ENCODE assay signal across 1 cellular context in the genomic region with DNA sequence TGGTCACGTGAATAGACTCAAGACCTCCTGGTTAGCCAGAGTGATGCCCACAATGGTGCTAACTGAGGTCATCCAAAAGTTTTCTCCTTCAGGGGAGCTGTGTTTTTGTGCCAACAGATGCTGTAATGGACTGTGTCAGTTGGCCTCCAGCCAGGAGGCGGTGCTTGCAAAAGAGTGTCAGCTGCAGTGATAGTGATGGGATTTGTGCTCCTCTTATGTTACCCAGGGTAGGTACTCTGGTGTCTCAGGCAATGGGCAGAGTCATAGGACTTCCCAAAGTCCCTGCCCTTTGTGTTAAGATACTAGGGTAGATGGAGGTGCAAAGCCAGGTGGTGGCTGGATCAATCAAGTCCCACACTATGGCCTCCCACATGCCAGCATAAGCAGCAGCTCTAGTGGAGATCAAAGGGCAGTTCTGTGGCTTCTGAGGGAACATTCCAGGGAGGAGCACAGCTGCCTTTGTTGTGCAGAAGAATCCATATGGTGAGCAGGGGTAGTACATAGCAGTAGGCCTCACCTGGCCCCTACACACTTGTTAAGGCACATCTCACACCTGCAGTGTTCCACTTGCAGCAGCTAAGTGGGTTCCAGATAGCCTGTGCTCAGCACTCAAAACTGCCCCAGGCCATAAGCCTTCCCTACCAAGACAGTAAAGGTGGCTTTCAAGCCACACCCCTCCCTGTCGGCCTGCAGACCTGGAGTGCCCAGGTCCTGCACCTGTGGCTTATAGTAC.
TF ChIP-seq lines count a peak whose summit lies in the region.

No MANE protein-coding gene starts in this region.

TF ChIP-seq in HepG2, 621 proteins besides CTCF, POLR2A, EP300 and RAD21 (continued from another document and continues in another):
- TF ChIP-seq, protein P1, sequence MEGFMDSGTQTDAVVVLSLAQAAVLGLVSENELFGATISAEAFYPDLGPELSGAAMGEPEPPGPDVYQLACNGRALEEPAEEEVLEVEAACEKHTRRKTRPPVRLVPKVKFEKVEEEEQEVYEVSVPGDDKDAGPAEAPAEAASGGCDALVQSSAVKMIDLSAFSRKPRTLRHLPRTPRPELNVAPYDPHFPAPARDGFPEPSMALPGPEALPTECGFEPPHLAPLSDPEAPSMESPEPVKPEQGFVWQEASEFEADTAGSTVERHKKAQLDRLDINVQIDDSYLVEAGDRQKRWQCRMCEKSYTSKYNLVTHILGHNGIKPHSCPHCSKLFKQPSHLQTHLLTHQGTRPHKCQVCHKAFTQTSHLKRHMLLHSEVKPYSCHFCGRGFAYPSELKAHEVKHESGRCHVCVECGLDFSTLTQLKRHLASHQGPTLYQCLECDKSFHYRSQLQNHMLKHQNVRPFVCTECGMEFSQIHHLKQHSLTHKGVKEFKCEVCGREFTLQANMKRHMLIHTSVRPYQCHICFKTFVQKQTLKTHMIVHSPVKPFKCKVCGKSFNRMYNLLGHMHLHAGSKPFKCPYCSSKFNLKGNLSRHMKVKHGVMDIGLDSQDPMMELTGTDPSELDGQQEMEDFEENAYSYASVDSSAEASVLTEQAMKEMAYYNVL (CRISPR knock-in tag; IDR thresholded peaks at IDR 0.05; ENCODE audit: borderline replicate concordance): peak; percentile 34; the same call in 1 of the 2 replicates
- TF ChIP-seq KDM6A (CRISPR knock-in tag; IDR thresholded peaks at IDR 0.05; ENCODE audit: low read depth): peak; percentile 86
- TF ChIP-seq SOX13 (IDR thresholded peaks at IDR 0.05): peak; percentile 73; the same call in 1 of the 2 replicates
- TF ChIP-seq SOX13 (CRISPR knock-in tag; conservative IDR thresholded peaks at IDR 0.05 in 1 of 2, IDR thresholded peaks at IDR 0.05 in 1 of 2): peak in 1 of 2 experiments; percentile 89; a peak in 2 of 4 replicates
- TF ChIP-seq HDAC2 (CRISPR knock-in tag; IDR thresholded peaks at IDR 0.05): peak; percentile 57; the same call in 1 of the 2 replicates
- TF ChIP-seq, protein P2, sequence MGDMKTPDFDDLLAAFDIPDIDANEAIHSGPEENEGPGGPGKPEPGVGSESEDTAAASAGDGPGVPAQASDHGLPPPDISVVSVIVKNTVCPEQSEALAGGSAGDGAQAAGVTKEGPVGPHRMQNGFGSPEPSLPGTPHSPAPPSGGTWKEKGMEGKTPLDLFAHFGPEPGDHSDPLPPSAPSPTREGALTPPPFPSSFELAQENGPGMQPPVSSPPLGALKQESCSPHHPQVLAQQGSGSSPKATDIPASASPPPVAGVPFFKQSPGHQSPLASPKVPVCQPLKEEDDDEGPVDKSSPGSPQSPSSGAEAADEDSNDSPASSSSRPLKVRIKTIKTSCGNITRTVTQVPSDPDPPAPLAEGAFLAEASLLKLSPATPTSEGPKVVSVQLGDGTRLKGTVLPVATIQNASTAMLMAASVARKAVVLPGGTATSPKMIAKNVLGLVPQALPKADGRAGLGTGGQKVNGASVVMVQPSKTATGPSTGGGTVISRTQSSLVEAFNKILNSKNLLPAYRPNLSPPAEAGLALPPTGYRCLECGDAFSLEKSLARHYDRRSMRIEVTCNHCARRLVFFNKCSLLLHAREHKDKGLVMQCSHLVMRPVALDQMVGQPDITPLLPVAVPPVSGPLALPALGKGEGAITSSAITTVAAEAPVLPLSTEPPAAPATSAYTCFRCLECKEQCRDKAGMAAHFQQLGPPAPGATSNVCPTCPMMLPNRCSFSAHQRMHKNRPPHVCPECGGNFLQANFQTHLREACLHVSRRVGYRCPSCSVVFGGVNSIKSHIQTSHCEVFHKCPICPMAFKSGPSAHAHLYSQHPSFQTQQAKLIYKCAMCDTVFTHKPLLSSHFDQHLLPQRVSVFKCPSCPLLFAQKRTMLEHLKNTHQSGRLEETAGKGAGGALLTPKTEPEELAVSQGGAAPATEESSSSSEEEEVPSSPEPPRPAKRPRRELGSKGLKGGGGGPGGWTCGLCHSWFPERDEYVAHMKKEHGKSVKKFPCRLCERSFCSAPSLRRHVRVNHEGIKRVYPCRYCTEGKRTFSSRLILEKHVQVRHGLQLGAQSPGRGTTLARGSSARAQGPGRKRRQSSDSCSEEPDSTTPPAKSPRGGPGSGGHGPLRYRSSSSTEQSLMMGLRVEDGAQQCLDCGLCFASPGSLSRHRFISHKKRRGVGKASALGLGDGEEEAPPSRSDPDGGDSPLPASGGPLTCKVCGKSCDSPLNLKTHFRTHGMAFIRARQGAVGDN (CRISPR knock-in tag; IDR thresholded peaks at IDR 0.05): peak; percentile 72
- TF ChIP-seq POGZ (CRISPR knock-in tag; IDR thresholded peaks at IDR 0.05): peak; percentile 82
- TF ChIP-seq, protein P3, sequence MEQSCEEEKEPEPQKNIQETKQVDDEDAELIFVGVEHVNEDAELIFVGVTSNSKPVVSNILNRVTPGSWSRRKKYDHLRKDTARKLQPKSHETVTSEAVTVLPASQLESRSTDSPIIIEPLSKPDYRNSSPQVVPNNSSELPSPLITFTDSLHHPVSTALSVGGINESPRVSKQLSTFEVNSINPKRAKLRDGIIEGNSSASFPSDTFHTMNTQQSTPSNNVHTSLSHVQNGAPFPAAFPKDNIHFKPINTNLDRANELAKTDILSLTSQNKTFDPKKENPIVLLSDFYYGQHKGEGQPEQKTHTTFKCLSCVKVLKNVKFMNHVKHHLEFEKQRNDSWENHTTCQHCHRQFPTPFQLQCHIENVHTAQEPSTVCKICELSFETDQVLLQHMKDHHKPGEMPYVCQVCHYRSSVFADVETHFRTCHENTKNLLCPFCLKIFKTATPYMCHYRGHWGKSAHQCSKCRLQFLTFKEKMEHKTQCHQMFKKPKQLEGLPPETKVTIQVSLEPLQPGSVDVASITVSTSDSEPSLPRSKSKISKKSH (CRISPR knock-in tag; IDR thresholded peaks at IDR 0.05; ENCODE audit: borderline replicate concordance): 0 out of 2 replicates have a peak, but pooled peaks have one; percentile 45
- TF ChIP-seq CBX5 (CRISPR knock-in tag; IDR thresholded peaks at IDR 0.05; ENCODE audit: borderline replicate concordance): peak; percentile 51; the same call in 1 of the 2 replicates
- peak; percentile 32; the same call in 1 of the 2 replicates for TF ChIP-seq ELF3 (CRISPR knock-in tag; IDR thresholded peaks at IDR 0.05)
- TF ChIP-seq, protein P4, sequence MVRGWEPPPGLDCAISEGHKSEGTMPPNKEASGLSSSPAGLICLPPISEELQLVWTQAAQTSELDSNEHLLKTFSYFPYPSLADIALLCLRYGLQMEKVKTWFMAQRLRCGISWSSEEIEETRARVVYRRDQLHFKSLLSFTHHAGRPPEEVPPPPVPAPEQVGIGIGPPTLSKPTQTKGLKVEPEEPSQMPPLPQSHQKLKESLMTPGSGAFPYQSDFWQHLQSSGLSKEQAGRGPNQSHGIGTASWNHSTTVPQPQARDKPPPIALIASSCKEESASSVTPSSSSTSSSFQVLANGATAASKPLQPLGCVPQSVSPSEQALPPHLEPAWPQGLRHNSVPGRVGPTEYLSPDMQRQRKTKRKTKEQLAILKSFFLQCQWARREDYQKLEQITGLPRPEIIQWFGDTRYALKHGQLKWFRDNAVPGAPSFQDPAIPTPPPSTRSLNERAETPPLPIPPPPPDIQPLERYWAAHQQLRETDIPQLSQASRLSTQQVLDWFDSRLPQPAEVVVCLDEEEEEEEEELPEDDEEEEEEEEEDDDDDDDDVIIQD (CRISPR knock-in tag; IDR thresholded peaks at IDR 0.05; ENCODE audit: low read depth): 0 out of 2 replicates have a peak, but pooled peaks have one; percentile 43
- TF ChIP-seq ZNF7 (CRISPR knock-in tag; IDR thresholded peaks at IDR 0.05): no peak
- peak; percentile 68; the same call in 1 of the 2 replicates for TF ChIP-seq SAP130 (CRISPR knock-in tag; IDR thresholded peaks at IDR 0.05; ENCODE audit: low read depth)
- TF ChIP-seq, protein P5, sequence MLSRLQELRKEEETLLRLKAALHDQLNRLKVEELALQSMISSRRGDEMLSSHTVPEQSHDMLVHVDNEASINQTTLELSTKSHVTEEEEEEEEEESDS (CRISPR knock-in tag; IDR thresholded peaks at IDR 0.05; ENCODE audit: borderline replicate concordance): 0 out of 2 replicates have a peak, but pooled peaks have one; percentile 35
- TF ChIP-seq ZNF335 (CRISPR knock-in tag; IDR thresholded peaks at IDR 0.05): no peak
- TF ChIP-seq ZNF230 (CRISPR knock-in tag; IDR thresholded peaks at IDR 0.05): no peak
- TF ChIP-seq, protein P6, sequence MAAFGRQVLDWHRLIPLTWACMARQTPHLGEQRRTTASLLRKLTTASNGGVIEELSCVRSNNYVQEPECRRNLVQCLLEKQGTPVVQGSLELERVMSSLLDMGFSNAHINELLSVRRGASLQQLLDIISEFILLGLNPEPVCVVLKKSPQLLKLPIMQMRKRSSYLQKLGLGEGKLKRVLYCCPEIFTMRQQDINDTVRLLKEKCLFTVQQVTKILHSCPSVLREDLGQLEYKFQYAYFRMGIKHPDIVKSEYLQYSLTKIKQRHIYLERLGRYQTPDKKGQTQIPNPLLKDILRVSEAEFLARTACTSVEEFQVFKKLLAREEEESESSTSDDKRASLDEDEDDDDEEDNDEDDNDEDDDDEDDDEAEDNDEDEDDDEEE (CRISPR knock-in tag; IDR thresholded peaks at IDR 0.05): peak; percentile 68; the same call in 1 of the 2 replicates
- no peak for TF ChIP-seq SMAD3 (CRISPR knock-in tag; IDR thresholded peaks at IDR 0.05)
- TF ChIP-seq SMC3 (IDR thresholded peaks at IDR 0.05; ENCODE audit: low read length): 0 out of 2 replicates have a peak, but pooled peaks have one; percentile 10
- TF ChIP-seq, protein P7, sequence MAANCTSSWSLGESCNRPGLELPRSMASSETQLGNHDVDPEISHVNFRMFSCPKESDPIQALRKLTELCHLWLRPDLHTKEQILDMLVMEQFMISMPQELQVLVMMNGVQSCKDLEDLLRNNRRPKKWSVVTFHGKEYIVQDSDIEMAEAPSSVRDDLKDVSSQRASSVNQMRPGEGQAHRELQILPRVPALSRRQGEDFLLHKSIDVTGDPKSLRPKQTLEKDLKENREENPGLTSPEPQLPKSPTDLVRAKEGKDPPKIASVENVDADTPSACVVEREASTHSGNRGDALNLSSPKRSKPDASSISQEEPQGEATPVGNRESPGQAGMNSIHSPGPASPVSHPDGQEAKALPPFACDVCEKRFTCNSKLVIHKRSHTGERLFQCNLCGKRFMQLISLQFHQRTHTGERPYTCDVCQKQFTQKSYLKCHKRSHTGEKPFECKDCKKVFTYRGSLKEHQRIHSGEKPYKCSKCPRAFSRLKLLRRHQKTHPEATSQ (CRISPR knock-in tag; IDR thresholded peaks at IDR 0.05; ENCODE audit: borderline replicate concordance): peak; percentile 80; the same call in 1 of the 2 replicates
- TF ChIP-seq ZNF629 (CRISPR knock-in tag; conservative IDR thresholded peaks at IDR 0.05): peak; percentile 40; the same call in 1 of the 2 replicates
- TF ChIP-seq TOPORS (CRISPR knock-in tag; IDR thresholded peaks at IDR 0.05): 0 out of 2 replicates have a peak, but pooled peaks have one; percentile 22
- TF ChIP-seq ZMYM4 (CRISPR knock-in tag; IDR thresholded peaks at IDR 0.05): peak; percentile 90
- peak; percentile 73; the same call in 1 of the 2 replicates for TF ChIP-seq NR2F6 (IDR thresholded peaks at IDR 0.05)
- peak; percentile 86 for TF ChIP-seq NR2F6 (CRISPR knock-in tag; IDR thresholded peaks at IDR 0.05)
- 0 out of 2 replicates have a peak, but pooled peaks have one; percentile 29 for TF ChIP-seq ZNF772 (CRISPR knock-in tag; IDR thresholded peaks at IDR 0.05)
- TF ChIP-seq YY1 (IDR thresholded peaks at IDR 0.05; ENCODE audit: insufficient read depth, insufficient replicate concordance, low read depth, low read length): peak; percentile 61
- no peak for TF ChIP-seq ZNF382 (CRISPR knock-in tag; IDR thresholded peaks at IDR 0.05; ENCODE audit: borderline replicate concordance)
- no peak for TF ChIP-seq PRMT3 (CRISPR knock-in tag; IDR thresholded peaks at IDR 0.05; ENCODE audit: borderline replicate concordance, low read depth)
- peak; percentile 72; the same call in 1 of the 2 replicates for TF ChIP-seq FOXK2 (IDR thresholded peaks at IDR 0.05)
- TF ChIP-seq GATAD2A (CRISPR knock-in tag; IDR thresholded peaks at IDR 0.05): peak; percentile 86
- peak; percentile 85 for TF ChIP-seq TARDBP (CRISPR knock-in tag; IDR thresholded peaks at IDR 0.05)
- TF ChIP-seq KAT2B (IDR thresholded peaks at IDR 0.05; ENCODE audit: borderline replicate concordance, low read depth, low read length): no peak
- peak; percentile 77; the same call in 1 of the 2 replicates for TF ChIP-seq TBX2 (CRISPR knock-in tag; IDR thresholded peaks at IDR 0.05; ENCODE audit: borderline replicate concordance)
- TF ChIP-seq, protein P8, sequence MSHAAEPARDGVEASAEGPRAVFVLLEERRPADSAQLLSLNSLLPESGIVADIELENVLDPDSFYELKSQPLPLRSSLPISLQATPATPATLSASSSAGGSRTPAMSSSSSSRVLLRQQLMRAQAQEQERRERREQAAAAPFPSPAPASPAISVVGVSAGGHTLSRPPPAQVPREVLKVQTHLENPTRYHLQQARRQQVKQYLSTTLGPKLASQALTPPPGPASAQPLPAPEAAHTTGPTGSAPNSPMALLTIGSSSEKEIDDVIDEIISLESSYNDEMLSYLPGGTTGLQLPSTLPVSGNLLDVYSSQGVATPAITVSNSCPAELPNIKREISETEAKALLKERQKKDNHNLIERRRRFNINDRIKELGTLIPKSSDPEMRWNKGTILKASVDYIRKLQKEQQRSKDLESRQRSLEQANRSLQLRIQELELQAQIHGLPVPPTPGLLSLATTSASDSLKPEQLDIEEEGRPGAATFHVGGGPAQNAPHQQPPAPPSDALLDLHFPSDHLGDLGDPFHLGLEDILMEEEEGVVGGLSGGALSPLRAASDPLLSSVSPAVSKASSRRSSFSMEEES (CRISPR knock-in tag; IDR thresholded peaks at IDR 0.05): no peak
- TF ChIP-seq ZNF766 (CRISPR knock-in tag; IDR thresholded peaks at IDR 0.05; ENCODE audit: borderline replicate concordance): 0 out of 2 replicates have a peak, but pooled peaks have one; percentile 24
- 0 out of 2 replicates have a peak, but pooled peaks have one; percentile 44 for TF ChIP-seq ZNF709 (CRISPR knock-in tag; IDR thresholded peaks at IDR 0.05)
- TF ChIP-seq, protein P9, sequence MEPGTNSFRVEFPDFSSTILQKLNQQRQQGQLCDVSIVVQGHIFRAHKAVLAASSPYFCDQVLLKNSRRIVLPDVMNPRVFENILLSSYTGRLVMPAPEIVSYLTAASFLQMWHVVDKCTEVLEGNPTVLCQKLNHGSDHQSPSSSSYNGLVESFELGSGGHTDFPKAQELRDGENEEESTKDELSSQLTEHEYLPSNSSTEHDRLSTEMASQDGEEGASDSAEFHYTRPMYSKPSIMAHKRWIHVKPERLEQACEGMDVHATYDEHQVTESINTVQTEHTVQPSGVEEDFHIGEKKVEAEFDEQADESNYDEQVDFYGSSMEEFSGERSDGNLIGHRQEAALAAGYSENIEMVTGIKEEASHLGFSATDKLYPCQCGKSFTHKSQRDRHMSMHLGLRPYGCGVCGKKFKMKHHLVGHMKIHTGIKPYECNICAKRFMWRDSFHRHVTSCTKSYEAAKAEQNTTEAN (CRISPR knock-in tag; conservative IDR thresholded peaks at IDR 0.05): no peak; the same call in 1 of the 2 replicates
- TF ChIP-seq HES4 (CRISPR knock-in tag; IDR thresholded peaks at IDR 0.05; ENCODE audit: borderline replicate concordance): no peak
- TF ChIP-seq, protein P10, sequence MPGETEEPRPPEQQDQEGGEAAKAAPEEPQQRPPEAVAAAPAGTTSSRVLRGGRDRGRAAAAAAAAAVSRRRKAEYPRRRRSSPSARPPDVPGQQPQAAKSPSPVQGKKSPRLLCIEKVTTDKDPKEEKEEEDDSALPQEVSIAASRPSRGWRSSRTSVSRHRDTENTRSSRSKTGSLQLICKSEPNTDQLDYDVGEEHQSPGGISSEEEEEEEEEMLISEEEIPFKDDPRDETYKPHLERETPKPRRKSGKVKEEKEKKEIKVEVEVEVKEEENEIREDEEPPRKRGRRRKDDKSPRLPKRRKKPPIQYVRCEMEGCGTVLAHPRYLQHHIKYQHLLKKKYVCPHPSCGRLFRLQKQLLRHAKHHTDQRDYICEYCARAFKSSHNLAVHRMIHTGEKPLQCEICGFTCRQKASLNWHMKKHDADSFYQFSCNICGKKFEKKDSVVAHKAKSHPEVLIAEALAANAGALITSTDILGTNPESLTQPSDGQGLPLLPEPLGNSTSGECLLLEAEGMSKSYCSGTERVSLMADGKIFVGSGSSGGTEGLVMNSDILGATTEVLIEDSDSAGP (CRISPR knock-in tag; IDR thresholded peaks at IDR 0.05; ENCODE audit: borderline replicate concordance): peak; percentile 65
